In genomic region chr7:2652736-2653060, GRCh38 we compare ENCODE assay signal across 21 cellular contexts. TPM values are rescaled to one million over a fixed set of nuclear protein-coding genes. Genes with fewer than 3 reads are reported as not detected.
"Had no signal": no experiment of that assay in that cellular context is flagged by ENCODE, and none has a peak within 500 bp of the region (broad histone marks: within the 10 kb centered on the region; RNA-seq: fewer than 3 reads in every experiment).

No MANE protein-coding gene starts in this region.

- H3K27ac Mint-ChIP-seq: natural killer cell treated with Interleukin-12 subunit alpha and Interleukin-12 subunit beta and Interleukin-15 and Interleukin-18, amount 100 ng/mL, for 72 hours; stimulated activated effector memory CD8-positive, alpha-beta T cell treated with anti-CD3 and anti-CD28 coated beads, Interleukin-12 subunit alpha, Interleukin-12 subunit beta, amount 100 ng/mL, for 72 hours had no signal

- H3K4me1 Mint-ChIP-seq: stimulated activated effector memory CD8-positive, alpha-beta T cell treated with anti-CD3 and anti-CD28 coated beads, Interleukin-12 subunit alpha, Interleukin-12 subunit beta, amount 100 ng/mL, for 72 hours had no signal

- H3K9me3 Mint-ChIP-seq: dendritic cell treated with granulocyte-macrophage colony-stimulating factor and Interleukin-4, amounts not matched to agents 40 ng/mL and 50 ng/mL, for 4 days; effector memory CD8-positive, alpha-beta T cell; natural killer cell treated with Interleukin-12 subunit alpha and Interleukin-12 subunit beta and Interleukin-15 and Interleukin-18, amount 100 ng/mL, for 72 hours; stimulated activated effector memory CD8-positive, alpha-beta T cell treated with anti-CD3 and anti-CD28 coated beads, Interleukin-12 subunit alpha, Interleukin-12 subunit beta, amount 100 ng/mL, for 72 hours had no signal

- H3K4me2 ChIP-seq: smooth muscle cell had no signal

- H3K9me3 ChIP-seq: esophagus squamous epithelium, left ventricle myocardium inferior, tibial nerve, upper lobe of right lung had no signal

- DNase-seq: effector memory CD8-positive, alpha-beta T cell; esophagus squamous epithelium; foreskin fibroblast; head of caudate nucleus; hypothalamus; islet precursor cell; left ventricle myocardium inferior; mesenchymal stem cell; midbrain; stimulated activated CD4-positive, alpha-beta T cell treated with anti-CD3 and anti-CD28 coated beads, Interleukin-2, amount 100 ng/mL, for 48 hours; stimulated activated CD8-positive, alpha-beta memory T cell treated with anti-CD3 and anti-CD28 coated beads, Interleukin-4, amount 100 ng/mL, for 48 hours; stimulated activated naive CD8-positive, alpha-beta T cell treated with anti-CD3 and anti-CD28 coated beads, Interleukin-15, Interleukin-2, amounts not matched to agents 100 U/mL and 50 U/mL, for 24 hours; upper lobe of right lung had no signal

- H3K27ac ChIP-seq: cardiac muscle cell, esophagus squamous epithelium, left ventricle myocardium inferior, tibial nerve, upper lobe of right lung had no signal

- H3K4me1 ChIP-seq: esophagus squamous epithelium, left ventricle myocardium inferior, tibial nerve, upper lobe of right lung had no signal

- H3K4me3 Mint-ChIP-seq: dendritic cell treated with granulocyte-macrophage colony-stimulating factor and Interleukin-4, amounts not matched to agents 40 ng/mL and 50 ng/mL, for 4 days; effector memory CD8-positive, alpha-beta T cell; natural killer cell treated with Interleukin-12 subunit alpha and Interleukin-12 subunit beta and Interleukin-15 and Interleukin-18, amount 100 ng/mL, for 72 hours; stimulated activated effector memory CD8-positive, alpha-beta T cell treated with anti-CD3 and anti-CD28 coated beads, Interleukin-12 subunit alpha, Interleukin-12 subunit beta, amount 100 ng/mL, for 72 hours had no signal

- H3K27me3 Mint-ChIP-seq: dendritic cell treated with granulocyte-macrophage colony-stimulating factor and Interleukin-4, amounts not matched to agents 40 ng/mL and 50 ng/mL, for 4 days; effector memory CD8-positive, alpha-beta T cell; natural killer cell treated with Interleukin-12 subunit alpha and Interleukin-12 subunit beta and Interleukin-15 and Interleukin-18, amount 100 ng/mL, for 72 hours had no signal

- H3K4me3 ChIP-seq: cardiac muscle cell, esophagus squamous epithelium, left ventricle myocardium inferior, lung, smooth muscle cell, tibial nerve, upper lobe of right lung had no signal

- H3K27me3 ChIP-seq: cardiac muscle cell, esophagus squamous epithelium, tibial nerve, upper lobe of right lung had no signal

- H3K36me3 Mint-ChIP-seq: stimulated activated effector memory CD8-positive, alpha-beta T cell treated with anti-CD3 and anti-CD28 coated beads, Interleukin-12 subunit alpha, Interleukin-12 subunit beta, amount 100 ng/mL, for 72 hours had no signal

- ATAC-seq: effector memory CD8-positive, alpha-beta T cell; natural killer cell treated with Interleukin-12 subunit alpha and Interleukin-12 subunit beta and Interleukin-15 and Interleukin-18, amount 100 ng/mL, for 72 hours; stimulated activated effector memory CD8-positive, alpha-beta T cell treated with anti-CD3 and anti-CD28 coated beads, Interleukin-12 subunit alpha, Interleukin-12 subunit beta, amount 100 ng/mL, for 72 hours; stimulated activated naive CD8-positive, alpha-beta T cell treated with anti-CD3 and anti-CD28 coated beads, Interleukin-15, Interleukin-2, amounts not matched to agents 100 U/mL and 50 U/mL, for 24 hours; upper lobe of right lung had no signal

RNA-seq across cellular contexts. Expression of gene AMZ1, which starts 35.3 kb away (rescaled TPM):
- total RNA-seq: natural killer cell treated with Interleukin-12 subunit alpha and Interleukin-12 subunit beta and Interleukin-15 and Interleukin-18, amount 100 ng/mL, for 72 hours; pulmonary artery endothelial cell had no signal
